10 cellular contexts compared by ENCODE assay signal in the genomic region with DNA sequence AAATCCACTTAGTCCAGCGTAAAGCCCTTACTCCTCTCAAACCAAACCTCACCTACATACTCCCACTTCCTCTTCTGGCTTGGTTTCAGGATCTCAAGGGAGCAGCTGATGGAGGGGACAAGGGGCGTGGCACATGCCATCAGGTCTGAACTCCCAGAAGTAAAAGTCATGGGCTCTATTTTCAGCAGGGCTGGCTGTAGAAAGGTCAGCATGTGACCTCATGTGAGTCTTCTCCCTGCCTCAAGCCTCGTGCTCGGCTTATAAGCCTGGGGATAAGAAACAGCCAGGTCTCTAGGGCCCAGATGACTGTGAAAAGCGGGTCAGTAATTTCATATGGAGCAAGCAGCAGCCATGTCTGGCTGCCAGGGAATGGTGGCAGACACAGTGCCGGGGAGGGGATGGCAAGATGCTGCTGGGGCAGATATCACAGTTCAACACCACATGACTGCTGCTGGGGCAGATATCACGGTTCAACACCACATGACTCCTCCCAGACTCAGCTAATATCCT.
"Had no signal": no experiment of that assay in that cellular context is flagged by ENCODE, and none has a peak within 500 bp of the region (broad histone marks: within the 10 kb centered on the region; RNA-seq: fewer than 3 reads in every experiment).

No MANE protein-coding gene starts in this region.

- H3K27ac Mint-ChIP-seq: activated CD4-positive, alpha-beta memory T cell treated with anti-CD3 and anti-CD28 coated beads, Interleukin-2, amount 10 ng/mL, durations not matched to agents 7 days and 5 days; activated T-cell treated with anti-CD3 and anti-CD28 coated beads, Interleukin-2, amount 50 U/mL, for 24 hours; WTC11 had no signal

- H3K9me3 Mint-ChIP-seq: activated CD4-positive, alpha-beta memory T cell treated with anti-CD3 and anti-CD28 coated beads, Interleukin-2, amount 10 ng/mL, durations not matched to agents 7 days and 5 days; activated T-cell treated with anti-CD3 and anti-CD28 coated beads, Interleukin-2, amount 50 U/mL, for 24 hours; WTC11 had no signal

- H3K27ac ChIP-seq: left lung, sigmoid colon had no signal

- H3K36me3 Mint-ChIP-seq: WTC11 had no signal

- H3K36me3 ChIP-seq: left lung, sigmoid colon had no signal

- H3K9me3 ChIP-seq: left lung, sigmoid colon had no signal

- H3K27me3 ChIP-seq: sigmoid colon had no signal

- H3K4me3 ChIP-seq: left lung, sigmoid colon had no signal

- DNase-seq: activated CD4-positive, alpha-beta memory T cell treated with anti-CD3 and anti-CD28 coated beads, Interleukin-2, amount 10 ng/mL, durations not matched to agents 7 days and 5 days; activated CD4-positive, alpha-beta T cell treated with anti-CD3 and anti-CD28 coated beads for 4 hours; activated naive CD4-positive, alpha-beta T cell treated with anti-CD3 and anti-CD28 coated beads, Interleukin-2, amount 50 U/mL, for 16 hours; activated T-cell treated with anti-CD3 and anti-CD28 coated beads, Interleukin-2, amount 50 U/mL, for 24 hours; hippocampal formation; left lung; sigmoid colon; stimulated activated CD4-positive, alpha-beta T cell treated with anti-CD3 and anti-CD28 coated beads, Interleukin-1b, Interleukin-23, amount 100 ng/mL, for 48 hours; T-helper 2 cell had no signal

- H3K4me1 Mint-ChIP-seq: activated CD4-positive, alpha-beta memory T cell treated with anti-CD3 and anti-CD28 coated beads, Interleukin-2, amount 10 ng/mL, durations not matched to agents 7 days and 5 days; WTC11 had no signal

- H3K4me1 ChIP-seq: left lung, sigmoid colon had no signal

- H3K4me3 Mint-ChIP-seq: activated CD4-positive, alpha-beta memory T cell treated with anti-CD3 and anti-CD28 coated beads, Interleukin-2, amount 10 ng/mL, durations not matched to agents 7 days and 5 days; activated T-cell treated with anti-CD3 and anti-CD28 coated beads, Interleukin-2, amount 50 U/mL, for 24 hours; WTC11 had no signal

- ATAC-seq: left lung, WTC11 had no signal
